Comparison of ENCODE assay signal across 9 cellular contexts in genomic region chr2:15912203-15912602, GRCh38. TPM values are rescaled to one million over a fixed set of nuclear protein-coding genes. Genes with fewer than 3 reads are reported as not detected.
A peak's percentile ranks its signal among the peaks of the same experiment; 100 is the strongest.
DNase-seq lines count a peak whose midpoint lies in the region; ATAC-seq and TF ChIP-seq lines count a peak whose summit lies in the region.
"Had no signal": no experiment of that assay in that cellular context is flagged by ENCODE, and none has a peak within 500 bp of the region (broad histone marks: within the 10 kb centered on the region; RNA-seq: fewer than 3 reads in every experiment).

No MANE protein-coding gene starts in this region.

- peak in 2 of 4 donors; percentile 11 to 52 for TF ChIP-seq EP300 in upper lobe of left lung (IDR thresholded peaks at IDR 0.05)

- H3K4me2 ChIP-seq in PC-9: no peak overlapping the region

- no peak for TF ChIP-seq CTCF in left lung (IDR thresholded peaks at IDR 0.05)
- no peak for TF ChIP-seq CTCF in upper lobe of left lung (IDR thresholded peaks at IDR 0.05)
- no peak for TF ChIP-seq CTCF in PC-9 (conservative IDR thresholded peaks at IDR 0.05)

- H3K27me3 ChIP-seq in MG63: no peaks in the 10 kb centered on the region
- no peaks in the 10 kb centered on the region for H3K27me3 ChIP-seq in left lung
- no peaks in the 10 kb centered on the region for H3K27me3 ChIP-seq in upper lobe of left lung
- H3K27me3 ChIP-seq in PC-9 (ENCODE audit: insufficient read depth, low read depth): peaks cover 26% of the 10 kb centered on the region

- H3K9me3 ChIP-seq in MG63 (no peaks in the 10 kb centered on the region), left lung (no peaks in the 10 kb centered on the region), upper lobe of left lung (no peaks in the 10 kb centered on the region), PC-9 (ENCODE audit: insufficient read depth, low read depth) (no peaks in the 10 kb centered on the region)

- intact Hi-C loops in left lung (cut with DNase I): no loop called here
- intact Hi-C loops in PC-9 (cut with micrococcal nuclease; ENCODE audit: unreplicated experiment): no loop called here

- no peaks in the 10 kb centered on the region for H4K20me1 ChIP-seq in PC-9 (ENCODE audit: insufficient read depth)

- H3K36me3 ChIP-seq in MG63: no peaks in the 10 kb centered on the region
- H3K36me3 ChIP-seq in left lung: no peaks in the 10 kb centered on the region
- H3K36me3 ChIP-seq in upper lobe of left lung: no peaks in the 10 kb centered on the region
- H3K36me3 ChIP-seq in PC-9 (ENCODE audit: low read depth): no peaks in the 10 kb centered on the region

- ATAC-seq in left lung: peak; percentile 29
- peak; percentile 62 to 64 for ATAC-seq in upper lobe of left lung (ENCODE audit: low FRiP score in 2 of 2)
- ATAC-seq in HG02852 (IDR thresholded peaks at IDR 0.05; ENCODE audit: unreplicated experiment): no peak

- no peak overlapping the region for H2AFZ ChIP-seq in PC-9

- CTCF ChIA-PET in PC-9 (lab: Charles Lee): no interaction called here

- H3K79me2 ChIP-seq in PC-9 (ENCODE audit: low read depth): no peaks in the 10 kb centered on the region

- H3K27ac ChIP-seq in left lung: no peak overlapping the region
- no peak overlapping the region for H3K27ac ChIP-seq in upper lobe of left lung
- H3K27ac ChIP-seq in PC-9: no peak overlapping the region

- no peaks in the 10 kb centered on the region for H3K9me2 ChIP-seq in PC-9 (ENCODE audit: insufficient read depth)

- 46 to 66% methylated on average over 10 of the region's 10 CpGs for WGBS in upper lobe of left lung, 2 donors

- POLR2A ChIA-PET in PC-9 (lab: Charles Lee; ENCODE audit: unreplicated experiment): no interaction called here

- DNase-seq in MG63: peak; percentile 96
- DNase-seq in cerebellum (ENCODE audit: low spot score): peak; percentile 15
- no peak for DNase-seq in left lung
- DNase-seq in upper lobe of left lung: peak in 1 of 2 donors; percentile 54
- no peak for DNase-seq in stimulated activated CD4-positive, alpha-beta T cell treated with anti-CD3 and anti-CD28 coated beads, Interleukin-15, amount 100 ng/mL, for 24 hours
- DNase-seq in PC-9: no peak
- DNase-seq: activated CD4-positive, CD25-positive, alpha-beta regulatory T cell treated with anti-CD3 and anti-CD28 coated beads, Interleukin-2, amount 50 U/mL, for 72 hours; NCI-H510A had no signal

- H3K4me3 ChIP-seq in MG63 (no peak overlapping the region), left lung (no peak overlapping the region), upper lobe of left lung (no peak overlapping the region), PC-9 (no peak overlapping the region)

- H3K4me1 ChIP-seq in left lung (peaks cover 7 to 8% of the 10 kb centered on the region in 2 donors), upper lobe of left lung (peaks cover 7 to 26% (median 20%) of the 10 kb centered on the region in 4 donors), PC-9 (replicated peaks; ENCODE audit: insufficient read depth) (no peaks in the 10 kb centered on the region)

- TF ChIP-seq POLR2A in upper lobe of left lung (IDR thresholded peaks at IDR 0.05): no peak

- no TSS peak for BruUV-seq in PC-9 (replicated peaks; lab: Mats Ljungman, UMichigan)

- H3F3A ChIP-seq in PC-9 (ENCODE audit: insufficient read depth, low read depth): no peaks in the 10 kb centered on the region

RNA-seq across cellular contexts. Expression of gene MYCN, which starts 28.1 kb away (rescaled TPM):
- total RNA-seq in MG63 (2014; rRNA removed; shearing (Covaris generic); ENCODE audit: low replicate concordance): not detected in 2 replicates
- total RNA-seq in cerebellum: 39.5 TPM
- total RNA-seq in left lung: under 1 TPM; 0.60 to 0.61 TPM
- under 1 TPM in 3 of 6 donors, not detected in 3; 0.20 to 0.67 (median 0.52) TPM for total RNA-seq in upper lobe of left lung
- total RNA-seq in PC-9 (2021): not detected in 2 replicates

Comparison
In these comparisons a context has a peak if more than half of its experiments do, and no peak if none do; other contexts are left out.
1. DNase-seq: peak in MG63 (single experiment) and cerebellum (single experiment); none in left lung (0 of 2), stimulated activated CD4-positive, alpha-beta T cell treated with anti-CD3 and anti-CD28 coated beads, Interleukin-15, amount 100 ng/mL, for 24 hours (single experiment) and PC-9 (0 of 2).
2. RNA of gene MYCN, which starts 28.1 kb away (total RNA-seq): 39.5 TPM in cerebellum (single experiment); 0.60 to 0.61 TPM in left lung, 0.20 to 0.67 TPM in upper lobe of left lung, not detected in MG63 and not detected in PC-9; every median in the first group is over 10 times any median in the second.